Comparison of ENCODE assay signal across 1 cellular context in the genomic region with DNA sequence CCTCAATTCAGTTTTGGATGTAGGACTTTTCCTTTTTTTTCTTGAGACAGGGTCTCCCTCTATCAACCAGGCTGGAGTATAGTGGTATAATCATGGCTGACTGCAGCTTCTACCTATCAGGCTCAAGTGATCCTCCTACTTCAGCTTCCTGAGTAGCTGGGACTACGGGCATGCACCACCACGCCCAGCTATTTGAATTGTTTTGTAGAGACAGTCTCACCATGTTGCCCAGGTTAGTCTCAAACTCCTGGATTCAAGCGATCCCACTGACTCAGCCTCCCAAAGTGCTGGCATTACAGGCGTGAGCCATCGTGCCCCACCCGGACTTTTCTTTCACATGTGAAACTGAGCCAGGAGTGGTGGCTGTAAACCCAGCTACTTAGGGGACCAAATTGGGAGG.
TF ChIP-seq lines count a peak whose summit lies in the region.

No MANE protein-coding gene starts in this region.

TF ChIP-seq in H1, 55 proteins besides CTCF, POLR2A, EP300 and RAD21:
- no peak for TF ChIP-seq JUND (IDR thresholded peaks at IDR 0.05; ENCODE audit: low read length)
- TF ChIP-seq GABPA (IDR thresholded peaks at IDR 0.05; ENCODE audit: borderline replicate concordance, insufficient read depth, low read length) = no peak
- no peak for TF ChIP-seq RNF2 (IDR thresholded peaks at IDR 0.05; ENCODE audit: borderline replicate concordance, low read depth, low read length, missing control alignments, poor library complexity, severe bottlenecking)
